In genomic region chr16:29651950-29652349, GRCh38 we compare ENCODE assay signal across 1 cellular context.
TF ChIP-seq lines count a peak whose summit lies in the region.

No MANE protein-coding gene starts in this region.

TF ChIP-seq in K562, 482 proteins besides CTCF, POLR2A, EP300 and RAD21:
- no peak for TF ChIP-seq SMAD1 (IDR thresholded peaks at IDR 0.05; ENCODE audit: low read depth, low read length, partially characterized antibody)
- TF ChIP-seq PKNOX1 (IDR thresholded peaks at IDR 0.05): no peak
- TF ChIP-seq MYC (IDR thresholded peaks at IDR 0.05; ENCODE audit: low read depth, low read length): 0 out of 2 replicates have a peak, but pooled peaks have one; percentile 13
- no peak for TF ChIP-seq MYC (CRISPR knock-in tag; IDR thresholded peaks at IDR 0.05; ENCODE audit: borderline replicate concordance, low read depth)
- TF ChIP-seq ZEB2 (IDR thresholded peaks at IDR 0.05): 0 out of 2 replicates have a peak, but pooled peaks have one; percentile 39
- TF ChIP-seq ZNF507 (tag; conservative IDR thresholded peaks at IDR 0.05): peak; percentile 55; the same call in 1 of the 2 replicates
- TF ChIP-seq LCOR (CRISPR knock-in tag; IDR thresholded peaks at IDR 0.05): no peak
- TF ChIP-seq BCOR (IDR thresholded peaks at IDR 0.05): no peak
- TF ChIP-seq, protein P1, sequence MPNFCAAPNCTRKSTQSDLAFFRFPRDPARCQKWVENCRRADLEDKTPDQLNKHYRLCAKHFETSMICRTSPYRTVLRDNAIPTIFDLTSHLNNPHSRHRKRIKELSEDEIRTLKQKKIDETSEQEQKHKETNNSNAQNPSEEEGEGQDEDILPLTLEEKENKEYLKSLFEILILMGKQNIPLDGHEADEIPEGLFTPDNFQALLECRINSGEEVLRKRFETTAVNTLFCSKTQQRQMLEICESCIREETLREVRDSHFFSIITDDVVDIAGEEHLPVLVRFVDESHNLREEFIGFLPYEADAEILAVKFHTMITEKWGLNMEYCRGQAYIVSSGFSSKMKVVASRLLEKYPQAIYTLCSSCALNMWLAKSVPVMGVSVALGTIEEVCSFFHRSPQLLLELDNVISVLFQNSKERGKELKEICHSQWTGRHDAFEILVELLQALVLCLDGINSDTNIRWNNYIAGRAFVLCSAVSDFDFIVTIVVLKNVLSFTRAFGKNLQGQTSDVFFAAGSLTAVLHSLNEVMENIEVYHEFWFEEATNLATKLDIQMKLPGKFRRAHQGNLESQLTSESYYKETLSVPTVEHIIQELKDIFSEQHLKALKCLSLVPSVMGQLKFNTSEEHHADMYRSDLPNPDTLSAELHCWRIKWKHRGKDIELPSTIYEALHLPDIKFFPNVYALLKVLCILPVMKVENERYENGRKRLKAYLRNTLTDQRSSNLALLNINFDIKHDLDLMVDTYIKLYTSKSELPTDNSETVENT (CRISPR knock-in tag; IDR thresholded peaks at IDR 0.05): no peak
- no peak for TF ChIP-seq ZNF165 (CRISPR knock-in tag; IDR thresholded peaks at IDR 0.05; ENCODE audit: borderline replicate concordance)
- TF ChIP-seq TARDBP (IDR thresholded peaks at IDR 0.05): no peak
- TF ChIP-seq, protein P2, sequence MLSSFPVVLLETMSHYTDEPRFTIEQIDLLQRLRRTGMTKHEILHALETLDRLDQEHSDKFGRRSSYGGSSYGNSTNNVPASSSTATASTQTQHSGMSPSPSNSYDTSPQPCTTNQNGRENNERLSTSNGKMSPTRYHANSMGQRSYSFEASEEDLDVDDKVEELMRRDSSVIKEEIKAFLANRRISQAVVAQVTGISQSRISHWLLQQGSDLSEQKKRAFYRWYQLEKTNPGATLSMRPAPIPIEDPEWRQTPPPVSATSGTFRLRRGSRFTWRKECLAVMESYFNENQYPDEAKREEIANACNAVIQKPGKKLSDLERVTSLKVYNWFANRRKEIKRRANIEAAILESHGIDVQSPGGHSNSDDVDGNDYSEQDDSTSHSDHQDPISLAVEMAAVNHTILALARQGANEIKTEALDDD (IDR thresholded peaks at IDR 0.05): peak; percentile 70
- TF ChIP-seq CBFA2T3 (IDR thresholded peaks at IDR 0.05): peak; percentile 54; the same call in 1 of the 2 replicates
- no peak for TF ChIP-seq NFXL1 (CRISPR knock-in tag; IDR thresholded peaks at IDR 0.05)
- peak in 1 of 2 experiments; percentile 53; a peak in 1 of 4 replicates for TF ChIP-seq RCOR1 (IDR thresholded peaks at IDR 0.05; ENCODE audit: borderline replicate concordance in 1 of 2, low read depth in 2 of 2, low read length in 2 of 2)
- TF ChIP-seq ZNF431 (CRISPR knock-in tag; IDR thresholded peaks at IDR 0.05): no peak
- TF ChIP-seq, protein P3, sequence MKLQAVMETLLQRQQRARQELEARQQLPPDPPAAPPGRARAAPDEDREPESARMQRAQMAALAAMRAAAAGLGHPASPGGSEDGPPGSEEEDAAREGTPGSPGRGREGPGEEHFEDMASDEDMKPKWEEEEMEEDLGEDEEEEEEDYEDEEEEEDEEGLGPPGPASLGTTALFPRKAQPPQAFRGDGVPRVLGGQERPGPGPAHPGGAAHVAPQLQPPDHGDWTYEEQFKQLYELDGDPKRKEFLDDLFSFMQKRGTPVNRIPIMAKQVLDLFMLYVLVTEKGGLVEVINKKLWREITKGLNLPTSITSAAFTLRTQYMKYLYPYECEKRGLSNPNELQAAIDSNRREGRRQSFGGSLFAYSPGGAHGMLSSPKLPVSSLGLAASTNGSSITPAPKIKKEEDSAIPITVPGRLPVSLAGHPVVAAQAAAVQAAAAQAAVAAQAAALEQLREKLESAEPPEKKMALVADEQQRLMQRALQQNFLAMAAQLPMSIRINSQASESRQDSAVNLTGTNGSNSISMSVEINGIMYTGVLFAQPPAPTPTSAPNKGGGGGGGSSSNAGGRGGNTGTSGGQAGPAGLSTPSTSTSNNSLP (IDR thresholded peaks at IDR 0.05; ENCODE audit: borderline replicate concordance, low read depth, low read length): no peak
- no peak for TF ChIP-seq ZKSCAN3 (CRISPR knock-in tag; IDR thresholded peaks at IDR 0.05)
- TF ChIP-seq, protein P4, sequence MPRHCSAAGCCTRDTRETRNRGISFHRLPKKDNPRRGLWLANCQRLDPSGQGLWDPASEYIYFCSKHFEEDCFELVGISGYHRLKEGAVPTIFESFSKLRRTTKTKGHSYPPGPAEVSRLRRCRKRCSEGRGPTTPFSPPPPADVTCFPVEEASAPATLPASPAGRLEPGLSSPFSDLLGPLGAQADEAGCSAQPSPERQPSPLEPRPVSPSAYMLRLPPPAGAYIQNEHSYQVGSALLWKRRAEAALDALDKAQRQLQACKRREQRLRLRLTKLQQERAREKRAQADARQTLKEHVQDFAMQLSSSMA (CRISPR knock-in tag; IDR thresholded peaks at IDR 0.05): no peak
- peak; percentile 28; the same call in 1 of the 2 replicates for TF ChIP-seq ARID1B (IDR thresholded peaks at IDR 0.05)
- TF ChIP-seq ZNF354B (CRISPR knock-in tag; IDR thresholded peaks at IDR 0.05): peak; percentile 53; the same call in 1 of the 2 replicates
- TF ChIP-seq CTBP1 (IDR thresholded peaks at IDR 0.05; ENCODE audit: borderline replicate concordance): peak; percentile 27; the same call in 1 of the 2 replicates
- TF ChIP-seq ZBTB43 (CRISPR knock-in tag; IDR thresholded peaks at IDR 0.05): no peak
- no peak for TF ChIP-seq BRD4 (IDR thresholded peaks at IDR 0.05)
- no peak for TF ChIP-seq KAT7 (CRISPR knock-in tag; IDR thresholded peaks at IDR 0.05; ENCODE audit: borderline replicate concordance)
- TF ChIP-seq TAL1 (IDR thresholded peaks at IDR 0.05): peak; percentile 14; the same call in 1 of the 2 replicates
- TF ChIP-seq SOX6 (IDR thresholded peaks at IDR 0.05): no peak
- no peak for TF ChIP-seq PCBP2 (IDR thresholded peaks at IDR 0.05; ENCODE audit: low read depth, low read length, poor library complexity, severe bottlenecking)
- TF ChIP-seq SRF (CRISPR knock-in tag; IDR thresholded peaks at IDR 0.05): no peak
- TF ChIP-seq CBX8 (IDR thresholded peaks at IDR 0.05; ENCODE audit: borderline replicate concordance, extremely low read depth, low read depth, low read length, poor library complexity, severe bottlenecking): no peak
